ENCODE assay signal across 8 cellular contexts in genomic region chr22:28711820-28712777, GRCh38. TPM values are rescaled to one million over a fixed set of nuclear protein-coding genes. Genes with fewer than 3 reads are reported as not detected.
A peak's percentile ranks its signal among the peaks of the same experiment; 100 is the strongest.
DNase-seq lines count a peak whose midpoint lies in the region; ATAC-seq and TF ChIP-seq lines count a peak whose summit lies in the region.

No MANE protein-coding gene starts in this region.

- no peaks in the 10 kb centered on the region for H3K36me3 ChIP-seq in thyroid gland

- intact Hi-C loops in thyroid gland (cut with DNase I): no loop called here

- no peak for ATAC-seq in GM19328 (IDR thresholded peaks at IDR 0.05; ENCODE audit: unreplicated experiment)

- no peaks in the 10 kb centered on the region for H3K27me3 ChIP-seq in thyroid gland

- peaks cover 10 to 18% of the 10 kb centered on the region in 2 donors for H3K4me1 ChIP-seq in thyroid gland

- no peak for TF ChIP-seq CTCF in astrocyte of the spinal cord (IDR thresholded peaks at IDR 0.05; ENCODE audit: low read depth, low read length)
- peak in 2 of 6 experiments; percentile 12 to 15 for TF ChIP-seq CTCF in thyroid gland (IDR thresholded peaks at IDR 0.05)

- DNase-seq in HuH-7.5 (ENCODE audit: low spot score): peak; percentile 16
- peak; percentile 94 for DNase-seq in astrocyte of the spinal cord (ENCODE audit: low read depth, low spot score)
- DNase-seq in islet precursor cell: peak; percentile 73
- DNase-seq in thyroid gland: no peak
- no peak for DNase-seq in stimulated activated CD4-positive, alpha-beta T cell treated with anti-CD3 and anti-CD28 coated beads, Interleukin-4, amount 100 ng/mL, for 1 hour
- no peak for DNase-seq in COLO668 (lab: John Stamatoyannopoulos, UW; ENCODE audit: unreplicated experiment)
- no peak for DNase-seq in NCI-H510A treated with DMSO at 0.1 percent for 48 hours (lab: John Stamatoyannopoulos, UW)

- 52 to 74% methylated on average over 6 of the region's 6 CpGs for WGBS in thyroid gland, 2 donors

- H3K27ac ChIP-seq in thyroid gland: peak overlapping the region; percentile 47 to 75 (median 54)

- TF ChIP-seq POLR2A in thyroid gland (IDR thresholded peaks at IDR 0.05): no peak

- no peak overlapping the region for H3K4me3 ChIP-seq in astrocyte of the spinal cord (ENCODE audit: low read depth, low read length)
- H3K4me3 ChIP-seq in thyroid gland (replicated peaks in 1 of 3): no peak overlapping the region

- H3K9me3 ChIP-seq in thyroid gland: no peaks in the 10 kb centered on the region

- in situ Hi-C loops in astrocyte of the spinal cord (cut with HindIII; ENCODE audit: low sequenced_read_pairs): no loop called here

RNA-seq across cellular contexts. Expression of gene CHEK2, which starts 29.5 kb away (rescaled TPM):
- total RNA-seq in thyroid gland: 10 to 100 TPM in 2 of 4 donors, 1 to 10 TPM in 2; 7.1 to 16.0 (median 9.4) TPM

RNA-seq across cellular contexts. Expression of gene HSCB, which starts 29.7 kb away (rescaled TPM):
- total RNA-seq in thyroid gland: 10 to 100 TPM; 10.7 to 30.6 (median 25.6) TPM

RNA-seq across cellular contexts. Expression of gene TTC28, which starts 32.5 kb away (rescaled TPM):
- 10 to 100 TPM; 49.8 to 99.7 (median 79.7) TPM for total RNA-seq in thyroid gland

Comparison
In these comparisons a context has a peak if more than half of its experiments do, and no peak if none do; other contexts are left out.
1. DNase-seq: peak in HuH-7.5 (single experiment), astrocyte of the spinal cord (single experiment) and islet precursor cell (single experiment); none in thyroid gland (0 of 2), stimulated activated CD4-positive, alpha-beta T cell treated with anti-CD3 and anti-CD28 coated beads, Interleukin-4, amount 100 ng/mL, for 1 hour (single experiment), COLO668 (single experiment) and NCI-H510A treated with DMSO at 0.1 percent for 48 hours (single experiment).